In genomic region chr2:190413421-190413820, GRCh38 we compare ENCODE assay signal across 10 cellular contexts. TPM values are rescaled to one million over a fixed set of nuclear protein-coding genes. Genes with fewer than 3 reads are reported as not detected.
DNase-seq lines count a peak whose midpoint lies in the region; ATAC-seq and TF ChIP-seq lines count a peak whose summit lies in the region.
"Had no signal": no experiment of that assay in that cellular context is flagged by ENCODE, and none has a peak within 500 bp of the region (broad histone marks: within the 10 kb centered on the region; RNA-seq: fewer than 3 reads in every experiment).

No MANE protein-coding gene starts in this region.

- H3K27ac Mint-ChIP-seq in IgD-negative memory B cell (no peak overlapping the region), naive B cell (peak overlapping the region in 4 of 6 donors; percentile 36 to 89 (median 64))
- peak overlapping the region; percentile 10 for H3K27ac Mint-ChIP-seq in activated T-helper 2 cell treated with anti-CD3 and anti-CD28 coated beads, Interferon-gamma antibody, Interleukin-2, Interleukin-4, amounts not matched to agents 10 μg/mL and 5 μg/mL and 100 μg/mL, durations not matched to agents 14 hours and 24 hours and 36 hours

- TF ChIP-seq CTCF in DOHH2 (IDR thresholded peaks at IDR 0.05; ENCODE audit: low read depth, low read length, poor library complexity, severe bottlenecking) (no peak), colonic mucosa (IDR thresholded peaks at IDR 0.05) (no peak)

- peak overlapping the region; percentile 3; the same call in 1 of the 2 replicates for H3K4me2 ChIP-seq in DOHH2 (ENCODE audit: low read length)

- no peaks in the 10 kb centered on the region for H3K9me3 ChIP-seq in DOHH2 (ENCODE audit: control insufficient read depth, insufficient read depth, low read length)
- H3K9me3 ChIP-seq in colonic mucosa, result no peaks in the 10 kb centered on the region

- H3F3A ChIP-seq in DOHH2 (ENCODE audit: control insufficient read depth, insufficient read depth), result peaks cover 3% of the 10 kb centered on the region; the same call in 1 of the 2 replicates

- no peaks in the 10 kb centered on the region for H3K9me2 ChIP-seq in DOHH2 (replicated peaks; ENCODE audit: control insufficient read depth, low read length)

- H3K4me1 Mint-ChIP-seq in IgD-negative memory B cell, result peaks cover 17 to 45% (median 42%) of the 10 kb centered on the region in 3 donors
- peaks cover 49% of the 10 kb centered on the region for H3K4me1 Mint-ChIP-seq in activated T-helper 2 cell treated with anti-CD3 and anti-CD28 coated beads, Interferon-gamma antibody, Interleukin-2, Interleukin-4, amounts not matched to agents 10 μg/mL and 5 μg/mL and 100 μg/mL, durations not matched to agents 14 hours and 24 hours and 36 hours (ENCODE audit: low read depth)
- peaks cover 33 to 59% (median 40%) of the 10 kb centered on the region in 3 donors for H3K4me1 Mint-ChIP-seq in naive B cell

- no peak for ATAC-seq in naive B cell (ENCODE audit: low read depth in 2 of 2)
- ATAC-seq in HG02642 (IDR thresholded peaks at IDR 0.05; ENCODE audit: poor library complexity, unreplicated experiment), result no peak
- no peak for ATAC-seq in GM21786 (IDR thresholded peaks at IDR 0.05; ENCODE audit: unreplicated experiment)
- ATAC-seq: activated CD4-positive, CD25-positive, alpha-beta regulatory T cell treated with anti-CD3 and anti-CD28 coated beads, Interleukin-2, amount 50 U/mL, for 24 hours had no signal

- H3K27ac ChIP-seq in DOHH2 (ENCODE audit: low read depth, low read length) (no peak overlapping the region), colonic mucosa (no peak overlapping the region)

- H3K9me3 Mint-ChIP-seq in IgD-negative memory B cell (no peaks in the 10 kb centered on the region), naive B cell (no peaks in the 10 kb centered on the region)
- H3K9me3 Mint-ChIP-seq in activated T-helper 2 cell treated with anti-CD3 and anti-CD28 coated beads, Interferon-gamma antibody, Interleukin-2, Interleukin-4, amounts not matched to agents 10 μg/mL and 5 μg/mL and 100 μg/mL, durations not matched to agents 14 hours and 24 hours and 36 hours, result no peaks in the 10 kb centered on the region

- no peak for DNase-seq in activated T-helper 2 cell treated with anti-CD3 and anti-CD28 coated beads, Interferon-gamma antibody, Interleukin-2, Interleukin-4, amounts not matched to agents 10 μg/mL and 5 μg/mL and 100 μg/mL, durations not matched to agents 14 hours and 24 hours and 36 hours (ENCODE audit: low spot score)
- no peak for DNase-seq in naive B cell
- no peak for DNase-seq in mesenteric fat pad (ENCODE audit: low spot score)
- DNase-seq in colonic mucosa, result no peak
- DNase-seq: NCI-H2081 treated with DMSO at 0.1 percent for 48 hours had no signal

- H3K27me3 ChIP-seq in DOHH2 (ENCODE audit: control insufficient read depth, low read length) (no peaks in the 10 kb centered on the region), colonic mucosa (no peaks in the 10 kb centered on the region)

- H3K4me3 Mint-ChIP-seq in IgD-negative memory B cell (peak overlapping the region in 3 of 4 donors; percentile 46 to 78 (median 69)), naive B cell (peak overlapping the region in 1 of 8 donors; percentile 12)
- no peak overlapping the region for H3K4me3 Mint-ChIP-seq in activated T-helper 2 cell treated with anti-CD3 and anti-CD28 coated beads, Interferon-gamma antibody, Interleukin-2, Interleukin-4, amounts not matched to agents 10 μg/mL and 5 μg/mL and 100 μg/mL, durations not matched to agents 14 hours and 24 hours and 36 hours (ENCODE audit: low read depth)

- H3K36me3 ChIP-seq in DOHH2 (ENCODE audit: control insufficient read depth, low read length), result 0 out of 2 replicates have a peak, but pooled peaks cover 3% of the 10 kb centered on the region
- no peaks in the 10 kb centered on the region for H3K36me3 ChIP-seq in colonic mucosa

- H3K4me3 ChIP-seq in DOHH2 (ENCODE audit: low read length), result no peak overlapping the region
- no peak overlapping the region for H3K4me3 ChIP-seq in colonic mucosa

- no peak overlapping the region for H3K9ac ChIP-seq in colonic mucosa (ENCODE audit: low read depth in 2 of 2, low read length in 2 of 2)

- peaks cover 5% of the 10 kb centered on the region for H3K36me3 Mint-ChIP-seq in IgD-negative memory B cell
- H3K36me3 Mint-ChIP-seq in activated T-helper 2 cell treated with anti-CD3 and anti-CD28 coated beads, Interferon-gamma antibody, Interleukin-2, Interleukin-4, amounts not matched to agents 10 μg/mL and 5 μg/mL and 100 μg/mL, durations not matched to agents 14 hours and 24 hours and 36 hours (ENCODE audit: low read depth), result peaks cover 28% of the 10 kb centered on the region
- no peaks in the 10 kb centered on the region for H3K36me3 Mint-ChIP-seq in naive B cell

- intact Hi-C loops in activated T-helper 2 cell treated with anti-CD3 and anti-CD28 coated beads, Interferon-gamma antibody, Interleukin-2, Interleukin-4, amounts not matched to agents 10 μg/mL and 5 μg/mL and 100 μg/mL, durations not matched to agents 14 hours and 24 hours and 36 hours (cut with micrococcal nuclease), result no loop called here
- intact Hi-C loops in colonic mucosa (cut with DNase I), result no loop called here

- peaks cover 75% of the 10 kb centered on the region for H3K79me2 ChIP-seq in DOHH2 (ENCODE audit: control insufficient read depth, low read length)

- H3K4me1 ChIP-seq in DOHH2 (ENCODE audit: control insufficient read depth, low read length) (peaks cover 58% of the 10 kb centered on the region), colonic mucosa (peaks cover 16% of the 10 kb centered on the region)

- no peaks in the 10 kb centered on the region for H4K20me1 ChIP-seq in DOHH2 (ENCODE audit: control insufficient read depth, insufficient read depth, low read depth, low read length)

- H3K27me3 Mint-ChIP-seq in IgD-negative memory B cell, result no peaks in the 10 kb centered on the region
- H3K27me3 Mint-ChIP-seq in activated T-helper 2 cell treated with anti-CD3 and anti-CD28 coated beads, Interferon-gamma antibody, Interleukin-2, Interleukin-4, amounts not matched to agents 10 μg/mL and 5 μg/mL and 100 μg/mL, durations not matched to agents 14 hours and 24 hours and 36 hours (ENCODE audit: low read depth), result no peaks in the 10 kb centered on the region
- H3K27me3 Mint-ChIP-seq in naive B cell, result no peaks in the 10 kb centered on the region

RNA-seq across cellular contexts. Expression of gene MFSD6, which starts 5.3 kb away (rescaled TPM):
- polyA plus RNA-seq in IgD-negative memory B cell, result 10.4 TPM
- 40.9 and 44.0 TPM in 2 replicates for total RNA-seq in activated T-helper 2 cell treated with anti-CD3 and anti-CD28 coated beads, Interferon-gamma antibody, Interleukin-2, Interleukin-4, amounts not matched to agents 10 μg/mL and 5 μg/mL and 100 μg/mL, durations not matched to agents 14 hours and 24 hours and 36 hours
- polyA plus RNA-seq in naive B cell (ENCODE audit: low read depth in 6 of 6), result 10 to 100 TPM in 4 of 6 donors, 1 to 10 TPM in 2; 2.0 to 16.7 (median 12.0) TPM
- 18.1 TPM for total RNA-seq in mesenteric fat pad
- 10 to 100 TPM; 60.9 to 83.3 TPM for total RNA-seq in colonic mucosa

Comparison
In these comparisons a context has a peak if more than half of its experiments do, and no peak if none do; other contexts are left out.
1. H3K27ac Mint-ChIP-seq: peak in activated T-helper 2 cell treated with anti-CD3 and anti-CD28 coated beads, Interferon-gamma antibody, Interleukin-2, Interleukin-4, amounts not matched to agents 10 μg/mL and 5 μg/mL and 100 μg/mL, durations not matched to agents 14 hours and 24 hours and 36 hours (single experiment) and naive B cell (4 of 6); none in IgD-negative memory B cell (0 of 3).